ENCODE assay signal across 31 cellular contexts in the genomic region with DNA sequence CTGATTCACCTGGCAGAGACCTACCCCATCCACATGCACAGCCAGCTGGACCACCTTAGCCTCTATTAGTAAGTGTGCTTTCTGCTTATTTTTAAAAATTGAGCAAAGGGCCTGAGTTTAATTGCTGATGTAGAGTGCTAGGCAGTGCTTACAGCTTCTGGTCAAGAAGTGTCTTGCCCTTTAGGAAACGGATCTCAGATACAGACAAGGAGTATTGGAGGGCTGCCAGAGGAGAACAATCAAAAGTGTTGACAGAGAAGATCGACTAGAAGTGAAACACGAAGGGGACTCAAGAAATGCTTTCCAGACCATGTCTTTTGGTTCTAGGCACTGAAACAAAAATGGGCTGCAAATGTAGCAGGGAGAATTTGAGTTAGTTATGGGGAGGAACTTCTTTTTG.
"Had no signal": no experiment of that assay in that cellular context is flagged by ENCODE, and none has a peak within 500 bp of the region (broad histone marks: within the 10 kb centered on the region; RNA-seq: fewer than 3 reads in every experiment).

No MANE protein-coding gene starts in this region.

- H3K27me3 Mint-ChIP-seq: activated B cell treated with CpG ODN at 0.5 μM for 24 hours; activated CD8-positive, alpha-beta T cell treated with anti-CD3 and anti-CD28 coated beads for 36 hours; activated naive CD4-positive, alpha-beta T cell treated with anti-CD3 and anti-CD28 coated beads, Interleukin-2, amount 50 U/mL, for 24 hours; activated naive CD8-positive, alpha-beta T cell treated with anti-CD3 and anti-CD28 coated beads, Interleukin-2, amount 50 U/mL, for 24 hours; activated T-helper 17 cell treated with anti-CD3 and anti-CD28 coated beads, Interleukin-2, amount 50 U/mL, for 72 hours; dendritic cell treated with granulocyte-macrophage colony-stimulating factor and Interleukin-4, amounts not matched to agents 40 ng/mL and 50 ng/mL, for 4 days; memory B cell; naive thymus-derived CD8-positive, alpha-beta T cell; stimulated activated memory B cell treated with anti-CD40 and anti-IgM and Interleukin-4, amounts not matched to agents 10 μg/mL and 1 μg/mL and 100 μg/mL, for 72 hours had no signal

- H3K27ac ChIP-seq: epithelial cell of prostate, esophagus squamous epithelium, neural progenitor cell, stomach, suprapubic skin, tibial artery had no signal

- H3K36me3 Mint-ChIP-seq: stimulated activated memory B cell treated with anti-CD40 and anti-IgM and Interleukin-4, amounts not matched to agents 10 μg/mL and 1 μg/mL and 100 μg/mL, for 72 hours had no signal

- H3K9ac ChIP-seq: neural progenitor cell had no signal

- H3K4me3 ChIP-seq: esophagus squamous epithelium, neural progenitor cell, smooth muscle cell, stomach, suprapubic skin, tibial artery had no signal

- H3K9me3 ChIP-seq: esophagus squamous epithelium, stomach, suprapubic skin, tibial artery had no signal

- H3K4me1 ChIP-seq: esophagus squamous epithelium, neural progenitor cell, suprapubic skin, tibial artery had no signal

- H3K4me2 ChIP-seq: neural progenitor cell, smooth muscle cell had no signal

- H3K27me3 ChIP-seq: esophagus squamous epithelium, neural progenitor cell, stomach, suprapubic skin, tibial artery had no signal

- H3K9me3 Mint-ChIP-seq: activated B cell treated with CpG ODN at 0.5 μM for 24 hours; activated CD8-positive, alpha-beta T cell treated with anti-CD3 and anti-CD28 coated beads for 36 hours; activated naive CD4-positive, alpha-beta T cell treated with anti-CD3 and anti-CD28 coated beads, Interleukin-2, amount 50 U/mL, for 24 hours; activated naive CD8-positive, alpha-beta T cell treated with anti-CD3 and anti-CD28 coated beads, Interleukin-2, amount 50 U/mL, for 24 hours; activated T-cell treated with anti-CD3 and anti-CD28 coated beads, Interleukin-2, amount 50 U/mL, for 4 hours; activated T-helper 17 cell treated with anti-CD3 and anti-CD28 coated beads, Interleukin-2, amount 50 U/mL, for 72 hours; dendritic cell treated with granulocyte-macrophage colony-stimulating factor and Interleukin-4, amounts not matched to agents 40 ng/mL and 50 ng/mL, for 4 days; memory B cell; naive thymus-derived CD8-positive, alpha-beta T cell; neural progenitor cell; stimulated activated memory B cell treated with anti-CD40 and anti-IgM and Interleukin-4, amounts not matched to agents 10 μg/mL and 1 μg/mL and 100 μg/mL, for 72 hours; T-helper 1 cell treated with Interleukin-12 subunit alpha and Interleukin-12 subunit beta and Interleukin-4 antibody, amounts not matched to agents 30 μg/mL and 1 μg/mL, for 36 hours had no signal

- H3K4me3 Mint-ChIP-seq: activated B cell treated with CpG ODN at 0.5 μM for 24 hours; activated CD8-positive, alpha-beta T cell treated with anti-CD3 and anti-CD28 coated beads for 36 hours; activated naive CD4-positive, alpha-beta T cell treated with anti-CD3 and anti-CD28 coated beads, Interleukin-2, amount 50 U/mL, for 24 hours; activated naive CD8-positive, alpha-beta T cell treated with anti-CD3 and anti-CD28 coated beads, Interleukin-2, amount 50 U/mL, for 24 hours; activated T-cell treated with anti-CD3 and anti-CD28 coated beads, Interleukin-2, amount 50 U/mL, for 4 hours; activated T-helper 17 cell treated with anti-CD3 and anti-CD28 coated beads, Interleukin-2, amount 50 U/mL, for 72 hours; dendritic cell treated with granulocyte-macrophage colony-stimulating factor and Interleukin-4, amounts not matched to agents 40 ng/mL and 50 ng/mL, for 4 days; memory B cell; naive thymus-derived CD8-positive, alpha-beta T cell; neural progenitor cell; stimulated activated memory B cell treated with anti-CD40 and anti-IgM and Interleukin-4, amounts not matched to agents 10 μg/mL and 1 μg/mL and 100 μg/mL, for 72 hours; T-helper 1 cell treated with Interleukin-12 subunit alpha and Interleukin-12 subunit beta and Interleukin-4 antibody, amounts not matched to agents 30 μg/mL and 1 μg/mL, for 36 hours had no signal

- H3K36me3 ChIP-seq: esophagus squamous epithelium, neural progenitor cell, stomach, suprapubic skin, tibial artery had no signal

- H3K4me1 Mint-ChIP-seq: activated naive CD4-positive, alpha-beta T cell treated with anti-CD3 and anti-CD28 coated beads, Interleukin-2, amount 50 U/mL, for 24 hours; activated naive CD8-positive, alpha-beta T cell treated with anti-CD3 and anti-CD28 coated beads, Interleukin-2, amount 50 U/mL, for 24 hours; neural progenitor cell had no signal

- H3K27ac Mint-ChIP-seq: activated B cell treated with CpG ODN at 0.5 μM for 24 hours; activated CD8-positive, alpha-beta T cell treated with anti-CD3 and anti-CD28 coated beads for 36 hours; activated naive CD4-positive, alpha-beta T cell treated with anti-CD3 and anti-CD28 coated beads, Interleukin-2, amount 50 U/mL, for 24 hours; activated naive CD8-positive, alpha-beta T cell treated with anti-CD3 and anti-CD28 coated beads, Interleukin-2, amount 50 U/mL, for 24 hours; activated T-helper 17 cell treated with anti-CD3 and anti-CD28 coated beads, Interleukin-2, amount 50 U/mL, for 72 hours; dendritic cell treated with granulocyte-macrophage colony-stimulating factor and Interleukin-4, amounts not matched to agents 40 ng/mL and 50 ng/mL, for 4 days; memory B cell; neural progenitor cell; stimulated activated memory B cell treated with anti-CD40 and anti-IgM and Interleukin-4, amounts not matched to agents 10 μg/mL and 1 μg/mL and 100 μg/mL, for 72 hours; T-helper 1 cell treated with Interleukin-12 subunit alpha and Interleukin-12 subunit beta and Interleukin-4 antibody, amounts not matched to agents 30 μg/mL and 1 μg/mL, for 36 hours had no signal

- DNase-seq: activated B cell treated with CpG ODN at 0.5 μM for 24 hours; activated CD4-positive, alpha-beta T cell treated with anti-CD3 and anti-CD28 coated beads, Interleukin-2, amount 50 U/mL, for 1 hour; activated CD8-positive, alpha-beta T cell treated with anti-CD3 and anti-CD28 coated beads for 36 hours; activated naive CD8-positive, alpha-beta T cell treated with anti-CD3 and anti-CD28 coated beads, Interleukin-2, amount 50 U/mL, for 24 hours; activated T-cell treated with anti-CD3 and anti-CD28 coated beads, Interleukin-2, amount 50 U/mL, for 4 hours; central memory CD4-positive, alpha-beta T cell; effector CD4-positive, alpha-beta T cell; esophagus squamous epithelium; glutamatergic neuron; left cardiac atrium; midbrain; naive thymus-derived CD8-positive, alpha-beta T cell; occipital lobe; retina; stimulated activated CD4-positive, alpha-beta T cell treated with anti-CD3 and anti-CD28 coated beads, Interleukin-1b, Interleukin-23, amount 100 ng/mL, for 48 hours; stimulated activated CD4-positive, alpha-beta T cell treated with anti-CD3 and anti-CD28 coated beads, Interleukin-4, amount 100 ng/mL, for 4 hours; stimulated activated CD8-positive, alpha-beta memory T cell treated with anti-CD3 and anti-CD28 coated beads, Interleukin-4, amount 100 ng/mL, for 48 hours; stomach; SW 1271; T1000; tibial artery had no signal

- H2AFZ ChIP-seq: neural progenitor cell had no signal
